Comparison of ENCODE assay signal across 15 cellular contexts in the genomic region with DNA sequence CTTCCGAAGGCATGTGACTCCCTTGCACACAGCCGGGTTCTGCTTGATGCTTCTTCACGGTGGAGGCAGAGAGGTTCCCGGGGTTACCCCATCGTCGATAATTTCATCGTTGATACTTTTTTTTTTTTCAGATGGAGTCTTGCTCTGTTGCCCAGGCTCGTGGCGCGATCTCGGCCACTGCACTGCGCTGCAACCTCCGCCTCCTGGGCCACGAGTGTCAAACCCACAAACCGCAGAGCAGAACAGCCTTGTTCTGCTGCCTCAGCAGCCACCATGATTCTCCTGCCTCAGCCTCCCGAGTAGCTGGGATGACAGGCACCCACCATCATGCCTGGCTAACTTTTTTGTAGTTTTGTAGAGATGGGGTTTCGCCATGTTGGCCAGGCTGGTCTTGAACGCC. TPM values are rescaled to one million over a fixed set of nuclear protein-coding genes. Genes with fewer than 3 reads are reported as not detected.
"Had no signal": no experiment of that assay in that cellular context is flagged by ENCODE, and none has a peak within 500 bp of the region (broad histone marks: within the 10 kb centered on the region; RNA-seq: fewer than 3 reads in every experiment).

No MANE protein-coding gene starts in this region.

RNA-seq across cellular contexts. Expression of a gene that starts 20.1 kb away (rescaled TPM):
- total RNA-seq: ascending aorta had no signal
- polyA plus RNA-seq: cardiac muscle cell had no signal

RNA-seq across cellular contexts. Expression of a gene that starts 41.0 kb away (rescaled TPM):
- total RNA-seq: activated CD4-positive, alpha-beta memory T cell treated with anti-CD3 and anti-CD28 coated beads for 36 hours; activated CD4-positive, alpha-beta T cell treated with anti-CD3 and anti-CD28 coated beads, Interleukin-2, amount 10 ng/mL, durations not matched to agents 24 days and 14 days; activated CD8-positive, alpha-beta memory T cell treated with anti-CD3 and anti-CD28 coated beads for 36 hours; activated CD8-positive, alpha-beta T cell treated with anti-CD3 and anti-CD28 coated beads for 36 hours; activated naive CD8-positive, alpha-beta T cell treated with anti-CD3 and anti-CD28 coated beads, Interleukin-2, amount 10 ng/mL, durations not matched to agents 7 days and 5 days; activated T-helper 2 cell treated with anti-CD3 and anti-CD28 coated beads, Interferon-gamma antibody, Interleukin-2, Interleukin-4, amounts not matched to agents 10 μg/mL and 5 μg/mL and 100 μg/mL, durations not matched to agents 14 hours and 24 hours and 36 hours; ascending aorta; bronchial epithelial cell; cardiac muscle cell; T-cell; T-helper 1 cell treated with Interleukin-12 subunit alpha and Interleukin-12 subunit beta and Interleukin-4 antibody, amounts not matched to agents 30 ng/mL and 1 ng/mL, for 36 hours; T-helper 17 cell; T-helper 2 cell treated with Interferon-gamma antibody and Interleukin-4, amounts not matched to agents 100 ng/mL and 5 ng/mL, for 36 hours; WTC11 had no signal
- polyA plus RNA-seq: adipose tissue, cardiac muscle cell had no signal
